21 cellular contexts compared by ENCODE assay signal in genomic region chr16:72951916-72952315, GRCh38.
DNase-seq lines count a peak whose midpoint lies in the region; ATAC-seq and TF ChIP-seq lines count a peak whose summit lies in the region.
"Had no signal": no experiment of that assay in that cellular context is flagged by ENCODE, and none has a peak within 500 bp of the region (broad histone marks: within the 10 kb centered on the region; RNA-seq: fewer than 3 reads in every experiment).

No MANE protein-coding gene starts in this region.

- H3K4me1 ChIP-seq in SJCRH30 (peaks cover 16% of the 10 kb centered on the region), fibroblast of lung (ENCODE audit: control insufficient read depth, extremely low read depth, insufficient read depth, low read length) (peaks cover 20% of the 10 kb centered on the region), trophoblast cell (ENCODE audit: control insufficient read depth in 1 of 2, insufficient read depth in 2 of 2, low read length in 2 of 2) (peaks cover 24 to 36% of the 10 kb centered on the region in 2 experiments), thoracic aorta (ENCODE audit: control insufficient read depth in 1 of 2, low read depth in 2 of 2) (peaks cover 33 to 73% of the 10 kb centered on the region in 2 donors), Peyer's patch (peaks cover 0 to 14% (median 0%) of the 10 kb centered on the region in 4 donors)

- H3K36me3 ChIP-seq in SJCRH30: peaks cover 13% of the 10 kb centered on the region; the same call in 1 of the 2 replicates
- peaks cover 11% of the 10 kb centered on the region for H3K36me3 ChIP-seq in fibroblast of lung (ENCODE audit: control insufficient read depth, insufficient read depth, low read length)
- peaks cover 10 to 15% of the 10 kb centered on the region in 2 experiments for H3K36me3 ChIP-seq in trophoblast cell (ENCODE audit: control insufficient read depth in 1 of 2, insufficient read depth in 2 of 2, low read length in 2 of 2)
- peaks cover 8% of the 10 kb centered on the region for H3K36me3 ChIP-seq in thoracic aorta
- peaks cover 0 to 5% (median 0%) of the 10 kb centered on the region in 3 donors for H3K36me3 ChIP-seq in Peyer's patch

- WGBS in trophoblast cell (ENCODE audit: extremely low coverage, insufficient coverage, insufficient read length): no CpG with 5 or more reads among the region's 3 CpGs

- peak overlapping the region; percentile 31 for H3K18ac ChIP-seq in trophoblast cell (ENCODE audit: low read length)

- no peak for ATAC-seq in thoracic aorta (ENCODE audit: insufficient number of reproducible peaks, low FRiP score, low read depth)

- H4K8ac ChIP-seq in trophoblast cell (ENCODE audit: low read depth, low read length): no peak overlapping the region

- no peak overlapping the region for H4K12ac ChIP-seq in trophoblast cell (ENCODE audit: low read depth, low read length)

- H2AK5ac ChIP-seq in trophoblast cell (ENCODE audit: low read length): peak overlapping the region; percentile 17

- H3K27ac ChIP-seq in SJCRH30: peak overlapping the region; percentile 50
- H3K27ac ChIP-seq in fibroblast of lung (ENCODE audit: insufficient read depth, low read length): peak overlapping the region; percentile 57
- H3K27ac ChIP-seq in trophoblast cell (ENCODE audit: low read depth, low read length): no peak overlapping the region
- H3K27ac ChIP-seq in thoracic aorta: peak overlapping the region; percentile 39 to 53
- no peak overlapping the region for H3K27ac ChIP-seq in Peyer's patch
- H3K27ac ChIP-seq: HL-60 had no signal

- H3K4me3 ChIP-seq in SJCRH30 (no peak overlapping the region), fibroblast of lung (replicated peaks in 1 of 4; ENCODE audit: control extremely low read depth in 1 of 4, insufficient read depth in 1 of 4, low read depth in 3 of 4, low read length in 4 of 4) (no peak overlapping the region), trophoblast cell (ENCODE audit: low read depth, low read length) (no peak overlapping the region), thoracic aorta (no peak overlapping the region), Peyer's patch (no peak overlapping the region)

- DNase-seq in SJCRH30 (no peak), fibroblast of lung (ENCODE audit: low read depth in 2 of 2) (no peak), trophoblast cell (no peak), thoracic aorta (ENCODE audit: low spot score) (no peak), Peyer's patch (no peak), NCI-H2029 (lab: John Stamatoyannopoulos, UW) (no peak), EL (no peak)
- no peak for DNase-seq in stimulated activated CD4-positive, alpha-beta T cell treated with anti-CD3 and anti-CD28 coated beads, Interleukin-4, amount 100 ng/mL, for 4 hours
- DNase-seq: ACHN; CD4-positive, alpha-beta T cell; DND-41; GF-D8; GOT3; KG1; NCI-H1048; NCI-H146; NCI-H226; NCI-H526 treated with DMSO at 0.1 percent for 48 hours; NK-92 treated with Interleukin-12 subunit alpha and Interleukin-12 subunit beta, amount 100 ng/mL, for 24 hours; OCI-M1 had no signal

- H3K79me1 ChIP-seq in trophoblast cell (ENCODE audit: low read length): peaks cover 15% of the 10 kb centered on the region

- peak overlapping the region; percentile 52 for H4K91ac ChIP-seq in trophoblast cell (ENCODE audit: low read depth, low read length)

- H3K27me3 ChIP-seq in SJCRH30 (no peaks in the 10 kb centered on the region), fibroblast of lung (ENCODE audit: control insufficient read depth, insufficient read depth, low read length) (no peaks in the 10 kb centered on the region), trophoblast cell (ENCODE audit: insufficient read depth, low read length) (no peaks in the 10 kb centered on the region), thoracic aorta (replicated peaks; ENCODE audit: insufficient read depth) (no peaks in the 10 kb centered on the region), Peyer's patch (no peaks in the 10 kb centered on the region)

- no peak overlapping the region for H2BK120ac ChIP-seq in trophoblast cell (ENCODE audit: insufficient read depth, low read length, poor library complexity)

- H3K9ac ChIP-seq in fibroblast of lung (ENCODE audit: insufficient read depth, low read length): no peak overlapping the region
- no peak overlapping the region for H3K9ac ChIP-seq in trophoblast cell (ENCODE audit: low read length)

- H3K4ac ChIP-seq in trophoblast cell (ENCODE audit: low read depth, low read length): no peak overlapping the region

- no peaks in the 10 kb centered on the region for H3K9me3 ChIP-seq in SJCRH30 (replicated peaks)
- H3K9me3 ChIP-seq in fibroblast of lung (ENCODE audit: control insufficient read depth, insufficient read depth, low read depth, low read length): no peaks in the 10 kb centered on the region
- H3K9me3 ChIP-seq in trophoblast cell (ENCODE audit: insufficient read depth, low read depth, low read length): peaks cover 6% of the 10 kb centered on the region
- no peaks in the 10 kb centered on the region for H3K9me3 ChIP-seq in thoracic aorta
- no peaks in the 10 kb centered on the region for H3K9me3 ChIP-seq in Peyer's patch

- no peak for TF ChIP-seq POLR2A in Peyer's patch (IDR thresholded peaks at IDR 0.05)

- TF ChIP-seq CTCF in fibroblast of lung (conservative IDR thresholded peaks at IDR 0.05 in 1 of 2, IDR thresholded peaks at IDR 0.05 in 1 of 2; ENCODE audit: low read depth in 1 of 2, low read length in 2 of 2): no peak
- TF ChIP-seq CTCF in thoracic aorta (IDR thresholded peaks at IDR 0.05): no peak
- TF ChIP-seq CTCF in Peyer's patch (IDR thresholded peaks at IDR 0.05): no peak

- H3K23ac ChIP-seq in trophoblast cell (ENCODE audit: low read length): no peak overlapping the region

- peaks cover 45% of the 10 kb centered on the region for H3K79me2 ChIP-seq in fibroblast of lung (ENCODE audit: control insufficient read depth, insufficient read depth, low read length)
- H3K79me2 ChIP-seq in trophoblast cell (ENCODE audit: control insufficient read depth, insufficient read depth, low read length, poor library complexity): peaks cover 4% of the 10 kb centered on the region

- no peak overlapping the region for H3K4me2 ChIP-seq in fibroblast of lung (ENCODE audit: extremely low read depth, insufficient read depth, low read length)
- no peak overlapping the region for H3K4me2 ChIP-seq in trophoblast cell (ENCODE audit: low read length)

- H2AFZ ChIP-seq in fibroblast of lung (ENCODE audit: low read length) (no peak overlapping the region), trophoblast cell (ENCODE audit: insufficient read depth, low read length, poor library complexity) (no peak overlapping the region)

- peak overlapping the region; percentile 21 for H3K14ac ChIP-seq in trophoblast cell (ENCODE audit: low read length)

- peak overlapping the region; percentile 19 for H2BK12ac ChIP-seq in trophoblast cell (ENCODE audit: low read length)

- H4K20me1 ChIP-seq in fibroblast of lung (ENCODE audit: control insufficient read depth, extremely low read depth, insufficient read depth, low read length): no peaks in the 10 kb centered on the region

- no peak overlapping the region for H2BK5ac ChIP-seq in trophoblast cell (ENCODE audit: low read depth, low read length, poor library complexity)

Comparison
In these comparisons a context has a peak if more than half of its experiments do, and no peak if none do; other contexts are left out.
1. H3K27ac ChIP-seq: peak in SJCRH30 (single experiment), fibroblast of lung (single experiment) and thoracic aorta (2 of 2); none in trophoblast cell (single experiment) and Peyer's patch (0 of 4).